ENCODE assay signal across 1 cellular context in genomic region chr9:137467896-137468295, GRCh38.
TF ChIP-seq lines count a peak whose summit lies in the region.

No MANE protein-coding gene starts in this region.

TF ChIP-seq in HepG2, 621 proteins besides CTCF, POLR2A, EP300 and RAD21:
- TF ChIP-seq ZC3H13 (CRISPR knock-in tag; IDR thresholded peaks at IDR 0.05) (0 out of 2 replicates have a peak, but pooled peaks have one; percentile 22), ZKSCAN1 (IDR thresholded peaks at IDR 0.05; ENCODE audit: low read length) (no peak)
